18 cellular contexts compared by ENCODE assay signal in genomic region chr7:83588602-83589240, GRCh38.
"Had no signal": no experiment of that assay in that cellular context is flagged by ENCODE, and none has a peak within 500 bp of the region (broad histone marks: within the 10 kb centered on the region; RNA-seq: fewer than 3 reads in every experiment).

No MANE protein-coding gene starts in this region.

- H3K4me3 ChIP-seq: left ventricle myocardium inferior, sigmoid colon had no signal

- H3K27ac ChIP-seq: brain microvascular endothelial cell, left ventricle myocardium inferior, neutrophil, parathyroid adenoma, sigmoid colon had no signal

- H3K27me3 Mint-ChIP-seq: activated CD4-positive, alpha-beta memory T cell treated with anti-CD3 and anti-CD28 coated beads, Interleukin-2, amount 10 ng/mL, durations not matched to agents 7 days and 5 days; activated naive CD8-positive, alpha-beta T cell; naive thymus-derived CD8-positive, alpha-beta T cell had no signal

- ATAC-seq: activated T-cell treated with anti-CD3 and anti-CD28 coated beads, Interleukin-2, amount 50 U/mL, for 72 hours; naive thymus-derived CD8-positive, alpha-beta T cell; WTC11 had no signal

- H3K4me1 Mint-ChIP-seq: activated CD4-positive, alpha-beta memory T cell treated with anti-CD3 and anti-CD28 coated beads, Interleukin-2, amount 10 ng/mL, durations not matched to agents 7 days and 5 days; naive thymus-derived CD8-positive, alpha-beta T cell; WTC11 had no signal

- H3K9me3 ChIP-seq: left ventricle myocardium inferior, neutrophil, sigmoid colon had no signal

- H3K27me3 ChIP-seq: brain microvascular endothelial cell, neutrophil, sigmoid colon had no signal

- DNase-seq: activated CD4-positive, alpha-beta memory T cell treated with anti-CD3 and anti-CD28 coated beads, Interleukin-2, amount 10 ng/mL, durations not matched to agents 7 days and 5 days; activated CD4-positive, alpha-beta T cell treated with anti-CD3 and anti-CD28 coated beads for 4 hours; activated gamma-delta T cell; activated T-cell treated with anti-CD3 and anti-CD28 coated beads, Interleukin-2, amount 50 U/mL, for 72 hours; amygdala; brain microvascular endothelial cell; dermis blood vessel endothelial cell; endodermal cell; glutamatergic neuron; left ventricle myocardium inferior; naive thymus-derived CD8-positive, alpha-beta T cell; sigmoid colon; stimulated activated CD4-positive, alpha-beta T cell treated with anti-CD3 and anti-CD28 coated beads, Interleukin-1b, Interleukin-23, amount 100 ng/mL, for 48 hours; T-helper 2 cell had no signal

- H3K4me3 Mint-ChIP-seq: activated CD4-positive, alpha-beta memory T cell treated with anti-CD3 and anti-CD28 coated beads, Interleukin-2, amount 10 ng/mL, durations not matched to agents 7 days and 5 days; activated naive CD8-positive, alpha-beta T cell; activated T-cell treated with anti-CD3 and anti-CD28 coated beads, Interleukin-2, amount 50 U/mL, for 72 hours; endodermal cell; naive thymus-derived CD8-positive, alpha-beta T cell; WTC11 had no signal

- H3K4me1 ChIP-seq: left ventricle myocardium inferior, parathyroid adenoma had no signal

- H3K9me3 Mint-ChIP-seq: activated CD4-positive, alpha-beta memory T cell treated with anti-CD3 and anti-CD28 coated beads, Interleukin-2, amount 10 ng/mL, durations not matched to agents 7 days and 5 days; endodermal cell; WTC11 had no signal

- H3K36me3 Mint-ChIP-seq: activated naive CD8-positive, alpha-beta T cell; naive thymus-derived CD8-positive, alpha-beta T cell; WTC11 had no signal

- H3K36me3 ChIP-seq: brain microvascular endothelial cell, left ventricle myocardium inferior, neutrophil, sigmoid colon had no signal
